ENCODE assay signal across 12 cellular contexts in genomic region chr5:88251048-88251711, GRCh38. TPM values are rescaled to one million over a fixed set of nuclear protein-coding genes. Genes with fewer than 3 reads are reported as not detected.
DNase-seq lines count a peak whose midpoint lies in the region; ATAC-seq and TF ChIP-seq lines count a peak whose summit lies in the region.
"Had no signal": no experiment of that assay in that cellular context is flagged by ENCODE, and none has a peak within 500 bp of the region (broad histone marks: within the 10 kb centered on the region; RNA-seq: fewer than 3 reads in every experiment).

No MANE protein-coding gene starts in this region.

- CTCF ChIA-PET in activated B cell treated with CpG ODN at 0.5 μM for 24 hours (lab: Charles Lee): no interaction called here

- H3K36me3 ChIP-seq in MG63: peaks cover 2% of the 10 kb centered on the region; the same call in 1 of the 2 replicates
- no peaks in the 10 kb centered on the region for H3K36me3 ChIP-seq in breast epithelium
- H3K36me3 ChIP-seq: lower lobe of right lung had no signal

- peaks cover 21% of the 10 kb centered on the region for H3K36me3 Mint-ChIP-seq in activated B cell treated with CpG ODN at 0.5 μM for 24 hours (ENCODE audit: low read depth)

- no peak for TF ChIP-seq POLR2A in breast epithelium (IDR thresholded peaks at IDR 0.05)

- ATAC-seq in GM19351 (IDR thresholded peaks at IDR 0.05; ENCODE audit: unreplicated experiment) (peak; percentile 89), HG02870 (IDR thresholded peaks at IDR 0.05; ENCODE audit: unreplicated experiment) (peak; percentile 68), activated B cell treated with CpG ODN at 0.5 μM for 24 hours (ENCODE audit: low read depth) (peak; percentile 60)
- ATAC-seq: lower lobe of right lung had no signal

- no peaks in the 10 kb centered on the region for H3K27me3 Mint-ChIP-seq in activated B cell treated with CpG ODN at 0.5 μM for 24 hours
- H3K27me3 Mint-ChIP-seq: dendritic cell treated with granulocyte-macrophage colony-stimulating factor and Interleukin-4, amounts not matched to agents 40 ng/mL and 50 ng/mL, for 4 days had no signal

- H3K4me1 Mint-ChIP-seq in activated B cell treated with CpG ODN at 0.5 μM for 24 hours: peaks cover 47% of the 10 kb centered on the region

- no peaks in the 10 kb centered on the region for H3K4me1 ChIP-seq in breast epithelium
- H3K4me1 ChIP-seq: lower lobe of right lung had no signal

- no peak overlapping the region for H3K4me3 ChIP-seq in MG63
- H3K4me3 ChIP-seq in breast epithelium: no peak overlapping the region
- H3K4me3 ChIP-seq: lower lobe of right lung had no signal

- no peak for TF ChIP-seq CTCF in activated B cell treated with CpG ODN at 0.5 μM for 24 hours (IDR thresholded peaks at IDR 0.05)
- no peak for TF ChIP-seq CTCF in breast epithelium (IDR thresholded peaks at IDR 0.05)

- H3K27ac ChIP-seq in breast epithelium: no peak overlapping the region
- H3K27ac ChIP-seq: lower lobe of right lung had no signal

- DNase-seq in activated B cell treated with CpG ODN at 0.5 μM for 24 hours: no peak
- DNase-seq in iris pigment epithelial cell (ENCODE audit: low read depth): peak; percentile 63
- no peak for DNase-seq in posterior cingulate gyrus
- DNase-seq in MG63: no peak
- DNase-seq in breast epithelium (ENCODE audit: low spot score in 2 of 2): no peak
- no peak for DNase-seq in SIG-M5 treated with dmso at 0.1 percent for 504 hours (lab: John Stamatoyannopoulos, UW; ENCODE audit: unreplicated experiment)
- DNase-seq: Karpas-422; lower lobe of right lung; stimulated activated CD4-positive, alpha-beta T cell treated with anti-CD3 and anti-CD28 coated beads, Interleukin-4, amount 100 ng/mL, for 4 hours had no signal

- POLR2A ChIA-PET in activated B cell treated with CpG ODN at 0.5 μM for 24 hours (lab: Charles Lee): no interaction called here

- no peaks in the 10 kb centered on the region for H3K9me3 ChIP-seq in MG63
- H3K9me3 ChIP-seq in breast epithelium: no peaks in the 10 kb centered on the region
- H3K9me3 ChIP-seq: lower lobe of right lung had no signal

- H3K27ac Mint-ChIP-seq in activated B cell treated with CpG ODN at 0.5 μM for 24 hours: peak overlapping the region; percentile 43
- H3K27ac Mint-ChIP-seq: dendritic cell treated with granulocyte-macrophage colony-stimulating factor and Interleukin-4, amounts not matched to agents 40 ng/mL and 50 ng/mL, for 4 days had no signal

- no peak overlapping the region for H3K4me3 Mint-ChIP-seq in activated B cell treated with CpG ODN at 0.5 μM for 24 hours
- H3K4me3 Mint-ChIP-seq: dendritic cell treated with granulocyte-macrophage colony-stimulating factor and Interleukin-4, amounts not matched to agents 40 ng/mL and 50 ng/mL, for 4 days had no signal

- intact Hi-C loops in activated B cell treated with CpG ODN at 0.5 μM for 24 hours (cut with micrococcal nuclease): loop anchor here (1.0 kb wide), 1 partner anchor 17 kb away; the partner anchor contains the start of gene TMEM161B
- intact Hi-C loops in posterior cingulate gyrus (cut with DNase I): no loop called here
- intact Hi-C loops in breast epithelium (cut with DNase I; ENCODE audit: low total_unique reads): no loop called here

- no peaks in the 10 kb centered on the region for H3K27me3 ChIP-seq in MG63
- H3K27me3 ChIP-seq in breast epithelium: no peaks in the 10 kb centered on the region

- H3K9me3 Mint-ChIP-seq in activated B cell treated with CpG ODN at 0.5 μM for 24 hours: no peaks in the 10 kb centered on the region
- H3K9me3 Mint-ChIP-seq: dendritic cell treated with granulocyte-macrophage colony-stimulating factor and Interleukin-4, amounts not matched to agents 40 ng/mL and 50 ng/mL, for 4 days had no signal

RNA-seq across cellular contexts. Expression of gene TMEM161B, which starts 17.5 kb away (rescaled TPM):
- total RNA-seq in activated B cell treated with CpG ODN at 0.5 μM for 24 hours: 26.4 and 31.1 TPM in 2 replicates
- total RNA-seq in MG63 (2014; rRNA removed; shearing (Covaris generic); ENCODE audit: low replicate concordance): 5.5 and 16.3 TPM in 2 replicates
- 10 to 100 TPM; 13.1 to 31.8 (median 28.5) TPM for total RNA-seq in breast epithelium
